29 cellular contexts compared by ENCODE assay signal in genomic region chr2:117789505-117789904, GRCh38. TPM values are rescaled to one million over a fixed set of nuclear protein-coding genes. Genes with fewer than 3 reads are reported as not detected.
DNase-seq lines count a peak whose midpoint lies in the region; ATAC-seq, FAIRE-seq and TF ChIP-seq lines count a peak whose summit lies in the region.
"Had no signal": no experiment of that assay in that cellular context is flagged by ENCODE, and none has a peak within 500 bp of the region (broad histone marks: within the 10 kb centered on the region; RNA-seq: fewer than 3 reads in every experiment).

No MANE protein-coding gene starts in this region.

- no peak overlapping the region for H3K4me2 ChIP-seq in HepG2 (ENCODE audit: low read depth, low read length)
- H3K4me2 ChIP-seq: A549; BLaER1; BLaER1 treated with 17β-estradiol and CSF1 and Interleukin-3, amounts not matched to agents 10 nM and 100 nM had no signal

- H3K9ac ChIP-seq in HepG2 (ENCODE audit: insufficient read depth, low read depth, low read length), result no peak overlapping the region
- H3K9ac ChIP-seq: BLaER1; BLaER1 treated with 17β-estradiol and CSF1 and Interleukin-3, amounts not matched to agents 10 nM and 100 nM had no signal

- DNase-seq in HepG2 (ENCODE audit: low spot score), result no peak
- no peak for DNase-seq in right lobe of liver
- DNase-seq: 8988T; ACHN; AML-193; BE2C; C1 segment of cervical spinal cord; Caco-2; Calu3; CD4-positive, alpha-beta memory T cell; CD4-positive, alpha-beta T cell; CD4-positive, CD25-positive, alpha-beta regulatory T cell; CD8-positive, alpha-beta memory T cell; CD8-positive, alpha-beta T cell; COR-L47; DMS 273 treated with DMSO at 0.1 percent for 48 hours; DMS153; DMS53; DMS79; DMS79 treated with DMSO at 0.1 percent for 48 hours; DND-41; EL had no signal

- no peak overlapping the region for H3K4me3 ChIP-seq in HepG2 (replicated peaks in 1 of 3; ENCODE audit: insufficient read depth in 1 of 3, low read depth in 2 of 3, low read length in 3 of 3)
- H3K4me3 ChIP-seq in right lobe of liver, result no peak overlapping the region
- H3K4me3 ChIP-seq: A549; BLaER1; BLaER1 treated with 17β-estradiol and CSF1 and Interleukin-3, amounts not matched to agents 10 nM and 100 nM had no signal

- no peaks in the 10 kb centered on the region for H4K20me1 ChIP-seq in HepG2 (ENCODE audit: insufficient read depth, low read length)
- H4K20me1 ChIP-seq: BLaER1; BLaER1 treated with 17β-estradiol and CSF1 and Interleukin-3, amounts not matched to agents 10 nM and 100 nM had no signal

- TF ChIP-seq POLR2A in HepG2 (IDR thresholded peaks at IDR 0.05; ENCODE audit: insufficient read depth in 1 of 2, low read depth in 2 of 2, low read length in 2 of 2) (no peak), right lobe of liver (IDR thresholded peaks at IDR 0.05) (no peak)

- FAIRE-seq in HepG2 (lab: Jason Lieb, UNC), result no peak
- FAIRE-seq: A204.1, A549, D721Med had no signal

- in situ Hi-C loops in HepG2 (cut with HindIII; ENCODE audit: extremely low pct_ligation_motif_present, low pct_unique_long_range_greater_than_20kb), result no loop called here

- H3K9me3 ChIP-seq in HepG2 (ENCODE audit: low read length) (no peaks in the 10 kb centered on the region; the same call in 1 of the 2 replicates), right lobe of liver (no peaks in the 10 kb centered on the region)
- H3K9me3 ChIP-seq: A549, BE2C, BLaER1, Caco-2 had no signal

- no peaks in the 10 kb centered on the region for H3K79me2 ChIP-seq in HepG2 (ENCODE audit: insufficient read depth, low read length)

- intact Hi-C loops in HepG2 (cut with micrococcal nuclease; ENCODE audit: unreplicated experiment), result no loop called here
- intact Hi-C loops in right lobe of liver (cut with DNase I), result no loop called here

- H3K27ac ChIP-seq in HepG2 (ENCODE audit: extremely low read length, insufficient read depth, low read length) (no peak overlapping the region), right lobe of liver (no peak overlapping the region)
- H3K27ac ChIP-seq: 22Rv1; A549; BLaER1; BLaER1 treated with 17β-estradiol and CSF1 and Interleukin-3, amounts not matched to agents 10 nM and 100 nM; C4-2B had no signal

- POLR2A ChIA-PET in HepG2 (lab: Yijun Ruan, JAX), result no interaction called here

- no peak for ATAC-seq in HepG2
- ATAC-seq in right lobe of liver, result no peak
- ATAC-seq: A549; CD8-positive, alpha-beta T cell had no signal

- H2AFZ ChIP-seq in HepG2 (ENCODE audit: low read length), result no peak overlapping the region

- H3K4me1 ChIP-seq in HepG2 (ENCODE audit: insufficient read depth, low read length) (no peaks in the 10 kb centered on the region), right lobe of liver (no peaks in the 10 kb centered on the region)
- H3K4me1 ChIP-seq: A549; BE2C; BLaER1; BLaER1 treated with 17β-estradiol and CSF1 and Interleukin-3, amounts not matched to agents 10 nM and 100 nM; Caco-2 had no signal

- no TSS peak for BruUV-seq in HepG2 (replicated peaks; lab: Mats Ljungman, UMichigan)

- CTCF ChIA-PET in HepG2 (lab: Yijun Ruan, JAX; ENCODE audit: low intra/inter-chr PET ratio, low total read pairs), result no interaction called here

- TF ChIP-seq RAD21 in HepG2 (CRISPR knock-in tag; IDR thresholded peaks at IDR 0.05), result no peak

- H3K27me3 ChIP-seq in HepG2 (ENCODE audit: control insufficient read depth in 1 of 2, insufficient read depth in 2 of 2, low read length in 2 of 2), result no peaks in the 10 kb centered on the region
- no peaks in the 10 kb centered on the region for H3K27me3 ChIP-seq in right lobe of liver
- H3K27me3 ChIP-seq: BE2C; BLaER1; BLaER1 treated with 17β-estradiol and CSF1 and Interleukin-3, amounts not matched to agents 10 nM and 100 nM had no signal

- TF ChIP-seq CTCF in HepG2 (CRISPR knock-in tag; IDR thresholded peaks at IDR 0.05), result no peak
- TF ChIP-seq CTCF in right lobe of liver (IDR thresholded peaks at IDR 0.05), result no peak

- H3K36me3 ChIP-seq in HepG2 (replicated peaks in 1 of 2; ENCODE audit: control insufficient read depth in 1 of 2, insufficient read depth in 2 of 2, low read length in 2 of 2) (no peaks in the 10 kb centered on the region), right lobe of liver (no peaks in the 10 kb centered on the region)
- H3K36me3 ChIP-seq: BE2C; BLaER1; BLaER1 treated with 17β-estradiol and CSF1 and Interleukin-3, amounts not matched to agents 10 nM and 100 nM had no signal

- no peak for TF ChIP-seq EP300 in HepG2 (IDR thresholded peaks at IDR 0.05; ENCODE audit: low read depth in 2 of 2, low read length in 2 of 2)
- TF ChIP-seq EP300 in HepG2 (CRISPR knock-in tag; IDR thresholded peaks at IDR 0.05; ENCODE audit: borderline replicate concordance), result no peak

TF ChIP-seq in HepG2, 621 proteins besides CTCF, POLR2A, EP300 and RAD21:
- TF ChIP-seq ZNF512 (CRISPR knock-in tag; IDR thresholded peaks at IDR 0.05) (no peak), ZNF564 (CRISPR knock-in tag; IDR thresholded peaks at IDR 0.05) (peak; percentile 95), NFE2L2 (IDR thresholded peaks at IDR 0.05; ENCODE audit: low read length) (peak; percentile 48; the same call in 1 of the 2 replicates)

RNA-seq across cellular contexts. Expression of gene DDX18, which starts 25.0 kb away (rescaled TPM):
- 134 and 234 TPM in 2 replicates for total RNA-seq in HepG2 (2016; rRNA removed; fragmentation: Illumina TruSeq; extraction: Trizol)
- 11.7 and 13.5 TPM in 2 replicates for total RNA-seq in HepG2 (2016; cell fraction: cytosol; rRNA removed; fragmentation: Illumina TruSeq; extraction: Trizol; ENCODE audit: low read depth)
- 138 and 223 TPM in 2 replicates for total RNA-seq in HepG2 (2016; cell fraction: insoluble cytoplasmic fraction; rRNA removed; fragmentation: Illumina TruSeq; extraction: Trizol)
- total RNA-seq in HepG2 (2016; cell fraction: membrane; rRNA removed; fragmentation: Illumina TruSeq; extraction: Trizol), result 35.5 and 42.7 TPM in 2 replicates
- 130 and 136 TPM in 2 replicates for total RNA-seq in HepG2 (2016; cell fraction: nucleus; rRNA removed; fragmentation: Illumina TruSeq; extraction: Trizol)
- 52.2 and 64.0 TPM in 2 replicates for polyA plus RNA-seq in HepG2 (2011; rRNA removed)
- polyA plus RNA-seq in HepG2 (2011; cell fraction: cytosol; rRNA removed), result 22.5 and 26.1 TPM in 2 replicates
- polyA plus RNA-seq in HepG2 (2011; cell fraction: nucleus; rRNA removed), result 57.8 and 60.7 TPM in 2 replicates
- 52.6 and 75.1 TPM in 2 replicates for polyA plus RNA-seq in HepG2 (2012)
- polyA plus RNA-seq in HepG2 (2016; cell fraction: cytosol; fragmentation: Illumina TruSeq; extraction: Trizol; ENCODE audit: low read depth), result 4.1 and 5.3 TPM in 2 replicates
- polyA plus RNA-seq in HepG2 (2016; cell fraction: insoluble cytoplasmic fraction; fragmentation: Illumina TruSeq; extraction: Trizol; ENCODE audit: low read depth), result 136 and 138 TPM in 2 replicates
- polyA plus RNA-seq in HepG2 (2016; cell fraction: membrane; fragmentation: Illumina TruSeq; extraction: Trizol; ENCODE audit: low read depth), result 12.3 and 16.0 TPM in 2 replicates
- polyA plus RNA-seq in HepG2 (2016; cell fraction: nucleus; fragmentation: Illumina TruSeq; extraction: Trizol; ENCODE audit: insufficient read depth, low read depth), result 69.1 and 76.1 TPM in 2 replicates
- 46.4 and 57.7 TPM in 2 replicates for polyA minus RNA-seq in HepG2 (2011; rRNA and poly(A)+ RNA removed; ENCODE audit: low replicate concordance)
- 39.2 and 41.4 TPM in 2 replicates for polyA minus RNA-seq in HepG2 (2011; cell fraction: cytosol; rRNA and poly(A)+ RNA removed)
- polyA minus RNA-seq in HepG2 (2011; cell fraction: nucleus; rRNA and poly(A)+ RNA removed), result 182 and 201 TPM in 2 replicates
- 10 to 100 TPM; 20.5 to 35.1 (median 24.6) TPM for total RNA-seq in right lobe of liver
